In the genomic region with DNA sequence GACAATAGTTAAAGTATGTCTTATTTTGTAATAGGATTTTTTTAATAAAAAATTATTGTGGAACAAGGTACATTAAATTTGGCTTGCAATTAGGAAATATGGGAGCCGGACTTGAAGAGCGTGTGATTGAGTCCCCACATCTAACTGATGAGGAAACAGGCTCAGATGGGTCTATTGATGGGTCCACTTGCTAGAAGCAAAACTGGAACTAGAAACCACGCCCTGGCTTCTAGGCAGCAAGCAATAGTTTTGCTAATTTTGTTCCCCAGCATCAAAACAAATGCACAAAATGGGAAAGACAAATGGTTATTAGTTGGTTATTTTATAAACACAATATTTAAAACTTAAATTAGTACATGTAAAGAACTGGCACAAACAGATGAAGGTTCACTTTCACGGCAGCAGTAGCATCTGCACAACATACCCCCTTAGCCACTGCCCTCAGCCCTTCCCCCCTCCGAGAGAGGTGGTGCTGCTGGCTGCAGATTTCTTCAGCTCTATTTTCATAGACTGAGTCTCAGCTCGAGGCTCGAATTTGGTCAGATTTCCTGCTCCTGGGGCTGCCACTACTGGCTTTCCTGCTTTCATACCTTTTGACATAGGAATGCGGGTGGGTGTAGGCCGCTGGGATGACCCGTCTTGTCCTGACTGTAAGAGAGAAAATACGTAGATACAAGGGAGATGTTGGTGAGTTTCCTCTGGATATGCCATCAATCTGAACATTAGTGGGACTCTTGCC, we compare ENCODE assay signal across 25 cellular contexts. TPM values are rescaled to one million over a fixed set of nuclear protein-coding genes. Genes with fewer than 3 reads are reported as not detected.
A peak's percentile ranks its signal among the peaks of the same experiment; 100 is the strongest.
DNase-seq lines count a peak whose midpoint lies in the region; ATAC-seq and TF ChIP-seq lines count a peak whose summit lies in the region.
"Had no signal": no experiment of that assay in that cellular context is flagged by ENCODE, and none has a peak within 500 bp of the region (broad histone marks: within the 10 kb centered on the region; RNA-seq: fewer than 3 reads in every experiment).

No MANE protein-coding gene starts in this region.

- H2BK20ac ChIP-seq in H9 (ENCODE audit: low read depth, low read length, poor library complexity, severe bottlenecking): no peak overlapping the region

- H3K56ac ChIP-seq in H9 (ENCODE audit: insufficient read length, low read depth, low read length): no peak overlapping the region
- peak overlapping the region; percentile 17 for H3K56ac ChIP-seq in mesendoderm (ENCODE audit: low read length)

- H3K4ac ChIP-seq in H9 (ENCODE audit: low read depth, low read length) (no peak overlapping the region), mesendoderm (ENCODE audit: low read depth, low read length) (no peak overlapping the region)

- TF ChIP-seq CTCF in H9 (conservative IDR thresholded peaks at IDR 0.05): no peak
- no peak for TF ChIP-seq CTCF in endodermal cell (conservative IDR thresholded peaks at IDR 0.05)

- H2AFZ ChIP-seq in H9 (ENCODE audit: low read length) (no peak overlapping the region), Karpas-422 (ENCODE audit: low read length) (no peak overlapping the region)
- H2AFZ ChIP-seq: GM23248 had no signal

- H3K18ac ChIP-seq in H9 (ENCODE audit: insufficient read length, low read depth, low read length) (no peak overlapping the region), mesendoderm (ENCODE audit: low read length) (peak overlapping the region; percentile 53)

- no peak overlapping the region for H3K4me3 Mint-ChIP-seq in H9
- H3K4me3 Mint-ChIP-seq in endodermal cell: no peak overlapping the region
- H3K4me3 Mint-ChIP-seq: B cell, CD14-positive monocyte, T-cell had no signal

- no CpG with 5 or more reads among the region's 11 CpGs for WGBS in H9 (ENCODE audit: extremely low coverage, insufficient read length, low lambda C conversion rate)
- 56 to 70% methylated on average over 5 to 11 of the region's 11 CpGs for WGBS in endodermal cell (ENCODE audit: insufficient coverage in 1 of 2, insufficient read length in 1 of 2), 2 experiments
- 100% methylated on average over 1 of the region's 11 CpGs for WGBS in mesendoderm (ENCODE audit: extremely low coverage, insufficient coverage, low lambda C conversion rate)

- no peak overlapping the region for H2BK5ac ChIP-seq in H9 (ENCODE audit: insufficient read length, low read length)
- no peak overlapping the region for H2BK5ac ChIP-seq in mesendoderm (ENCODE audit: low read length)

- H2BK15ac ChIP-seq in H9 (ENCODE audit: low read depth, low read length) (no peak overlapping the region), mesendoderm (replicated peaks; ENCODE audit: low read depth) (peak overlapping the region; percentile 64)

- no peak overlapping the region for H3K27ac ChIP-seq in H9 (ENCODE audit: insufficient read length, low read depth, low read length)
- no peak overlapping the region for H3K27ac ChIP-seq in endodermal cell (ENCODE audit: low read depth, low read length)
- H3K27ac ChIP-seq in mesendoderm (ENCODE audit: low read depth, low read length): no peak overlapping the region
- no peak overlapping the region for H3K27ac ChIP-seq in Karpas-422 (ENCODE audit: low read length)
- H3K27ac ChIP-seq: GM23248, HL-60, Peyer's patch, SJCRH30 had no signal

- no peak overlapping the region for H3T11ph ChIP-seq in H9 (ENCODE audit: low read length)

- H3K9me3 ChIP-seq in ES-I3 (ENCODE audit: control insufficient read depth, insufficient read depth, low read length) (no peaks in the 10 kb centered on the region), H9 (ENCODE audit: control insufficient read depth, low read depth, low read length) (no peaks in the 10 kb centered on the region), endodermal cell (ENCODE audit: control insufficient read depth, low read length) (no peaks in the 10 kb centered on the region), Karpas-422 (ENCODE audit: low read length) (no peaks in the 10 kb centered on the region)
- H3K9me3 ChIP-seq: Peyer's patch, SJCRH30 had no signal

- H4K5ac ChIP-seq in H9 (ENCODE audit: insufficient read length, low read depth, low read length) (no peak overlapping the region), mesendoderm (ENCODE audit: low read length) (no peak overlapping the region)

- ATAC-seq in HG02938 (IDR thresholded peaks at IDR 0.05; ENCODE audit: unreplicated experiment): no peak
- ATAC-seq: HepG2, K562 had no signal

- DNase-seq in H9: no peak
- DNase-seq in endodermal cell: peak; percentile 66
- peak; percentile 61 for DNase-seq in mesendoderm
- DNase-seq in cerebellar cortex (ENCODE audit: low spot score): no peak
- no peak for DNase-seq in Karpas-422
- DNase-seq: DMS53; GM23248; NCI-H1092; NCI-H1436 treated with DMSO at 0.1 percent for 48 hours; NCI-H2029; NCI-H2227 treated with DMSO at 0.1 percent for 48 hours; NCI-H510A treated with DMSO at 0.1 percent for 48 hours; NCI-H748 treated with DMSO at 0.1 percent for 48 hours; NK-92 treated with Interleukin-12 subunit alpha and Interleukin-12 subunit beta, amount 100 ng/mL, for 24 hours; Peyer's patch; SJCRH30; T-cell had no signal

- H3K79me1 ChIP-seq in H9 (ENCODE audit: insufficient read depth, low read depth, low read length, poor library complexity, severe bottlenecking) (no peaks in the 10 kb centered on the region), mesendoderm (ENCODE audit: low read length) (no peaks in the 10 kb centered on the region)

- H3K27ac Mint-ChIP-seq in H9: no peak overlapping the region
- H3K27ac Mint-ChIP-seq in endodermal cell: no peak overlapping the region
- H3K27ac Mint-ChIP-seq: B cell, CD14-positive monocyte, T-cell had no signal

- peak overlapping the region; percentile 85; the same call in 1 of the 2 replicates for H3K14ac ChIP-seq in H9 (ENCODE audit: insufficient read depth, low read length)

- H4K8ac ChIP-seq in H9 (replicated peaks; ENCODE audit: insufficient read length, low read depth, low read length) (no peak overlapping the region), mesendoderm (ENCODE audit: low read depth, low read length) (no peak overlapping the region)

- H3K4me1 ChIP-seq in ES-I3 (ENCODE audit: insufficient read depth, low read length) (peaks cover 16% of the 10 kb centered on the region), H9 (ENCODE audit: insufficient read depth, low read length) (no peaks in the 10 kb centered on the region), endodermal cell (ENCODE audit: control insufficient read depth, insufficient read depth, low read length) (no peaks in the 10 kb centered on the region), mesendoderm (ENCODE audit: control insufficient read depth, low read depth, low read length) (no peaks in the 10 kb centered on the region), Karpas-422 (ENCODE audit: low read length) (no peaks in the 10 kb centered on the region)
- H3K4me1 ChIP-seq: Peyer's patch had no signal

- no peak overlapping the region for H4K91ac ChIP-seq in H9 (ENCODE audit: insufficient read length, low read depth, low read length)

- H3K36me3 ChIP-seq in ES-I3 (ENCODE audit: insufficient read depth, low read length) (no peaks in the 10 kb centered on the region), endodermal cell (ENCODE audit: control insufficient read depth, insufficient read depth, low read length) (no peaks in the 10 kb centered on the region), mesendoderm (ENCODE audit: control insufficient read depth, insufficient read depth, low read length) (no peaks in the 10 kb centered on the region), Karpas-422 (ENCODE audit: insufficient read depth, low read length) (no peaks in the 10 kb centered on the region)
- H3K36me3 ChIP-seq: Peyer's patch, SJCRH30 had no signal

- H3K27me3 ChIP-seq in H9 (ENCODE audit: insufficient read depth, low read length): no peaks in the 10 kb centered on the region
- no peaks in the 10 kb centered on the region for H3K27me3 ChIP-seq in endodermal cell (ENCODE audit: control insufficient read depth, insufficient read depth, low read length, poor library complexity, severe bottlenecking)
- H3K27me3 ChIP-seq in mesendoderm (ENCODE audit: insufficient read depth, low read length, poor library complexity): no peaks in the 10 kb centered on the region
- H3K27me3 ChIP-seq in Karpas-422 (ENCODE audit: low read length): no peaks in the 10 kb centered on the region
- H3K27me3 ChIP-seq: Peyer's patch, SJCRH30 had no signal

- no peak overlapping the region for H3K4me3 ChIP-seq in endodermal cell (ENCODE audit: low read length)
- no peak overlapping the region for H3K4me3 ChIP-seq in mesendoderm (ENCODE audit: low read length)
- no peak overlapping the region for H3K4me3 ChIP-seq in Karpas-422 (ENCODE audit: low read length)
- H3K4me3 ChIP-seq: GM12878, GM23248, K562, Peyer's patch, SJCRH30 had no signal

- H2BK12ac ChIP-seq in H9 (ENCODE audit: insufficient read length, low read depth, low read length): no peak overlapping the region

- H3K9ac ChIP-seq in ES-I3 (ENCODE audit: low read depth, low read length) (peak overlapping the region; percentile 32; the same call in 1 of the 2 replicates), H9 (ENCODE audit: extremely low read depth, insufficient read length, low read length) (no peak overlapping the region), endodermal cell (ENCODE audit: extremely low read depth, low read length, poor library complexity, severe bottlenecking) (no peak overlapping the region), mesendoderm (ENCODE audit: low read length) (no peak overlapping the region), Karpas-422 (ENCODE audit: low read length) (no peak overlapping the region)
- H3K9ac ChIP-seq: GM23248 had no signal

- no peaks in the 10 kb centered on the region for H3K9me2 ChIP-seq in Karpas-422 (replicated peaks; ENCODE audit: insufficient read depth, low read length)

- H2BK120ac ChIP-seq in H9 (ENCODE audit: low read depth, low read length, poor library complexity, severe bottlenecking): no peak overlapping the region
- no peak overlapping the region for H2BK120ac ChIP-seq in mesendoderm (ENCODE audit: low read depth, low read length)

- H3K79me2 ChIP-seq in H9 (ENCODE audit: insufficient read depth, low read length): no peaks in the 10 kb centered on the region
- no peaks in the 10 kb centered on the region for H3K79me2 ChIP-seq in mesendoderm (ENCODE audit: control insufficient read depth, insufficient read depth, low read length)
- no peaks in the 10 kb centered on the region for H3K79me2 ChIP-seq in Karpas-422 (ENCODE audit: low read length)

- H3K4me2 ChIP-seq in H9 (ENCODE audit: insufficient read depth, insufficient read length, low read length) (peak overlapping the region; percentile 11), mesendoderm (ENCODE audit: low read length) (no peak overlapping the region), Karpas-422 (ENCODE audit: low read depth, low read length, poor library complexity, severe bottlenecking) (no peak overlapping the region)

- H3K9me3 Mint-ChIP-seq in H9 (no peaks in the 10 kb centered on the region), endodermal cell (no peaks in the 10 kb centered on the region)
- H3K9me3 Mint-ChIP-seq: CD14-positive monocyte, T-cell had no signal

- no peaks in the 10 kb centered on the region for H3K23me2 ChIP-seq in H9 (ENCODE audit: insufficient read length, low read depth, low read length, poor library complexity, severe bottlenecking)

- H2AK5ac ChIP-seq in H9 (ENCODE audit: insufficient read length, low read length) (no peak overlapping the region), mesendoderm (ENCODE audit: low read length) (no peak overlapping the region)

- peaks cover 0 to 8% (median 2%) of the 10 kb centered on the region in 3 experiments; a peak in 3 of 7 replicates for H3K36me3 Mint-ChIP-seq in H9 (ENCODE audit: insufficient read depth in 1 of 3, low read depth in 3 of 3)
- no peaks in the 10 kb centered on the region for H3K36me3 Mint-ChIP-seq in endodermal cell (ENCODE audit: low read depth)
- H3K36me3 Mint-ChIP-seq: CD14-positive monocyte, T-cell had no signal

- H4K20me1 ChIP-seq in H9 (ENCODE audit: control insufficient read depth, insufficient read depth, insufficient read length) (no peaks in the 10 kb centered on the region), Karpas-422 (ENCODE audit: insufficient read depth, low read depth, low read length) (no peaks in the 10 kb centered on the region)

- H3K4me1 Mint-ChIP-seq in H9 (no peaks in the 10 kb centered on the region), endodermal cell (no peaks in the 10 kb centered on the region)
- H3K4me1 Mint-ChIP-seq: B cell, CD14-positive monocyte had no signal

- H3K23ac ChIP-seq in H9 (ENCODE audit: insufficient read length, low read depth, low read length) (no peak overlapping the region), mesendoderm (ENCODE audit: low read length) (no peak overlapping the region)

- H3K27me3 Mint-ChIP-seq in H9 (ENCODE audit: low read depth) (no peaks in the 10 kb centered on the region), endodermal cell (ENCODE audit: insufficient read depth) (no peaks in the 10 kb centered on the region)

RNA-seq across cellular contexts. Expression of a gene that starts 23.8 kb away (rescaled TPM):
- 63.0 and 65.2 TPM in 2 replicates for total RNA-seq in H9 (2021)
- total RNA-seq in endodermal cell: 10 to 100 TPM; 47.7 to 59.4 TPM
- polyA plus RNA-seq in endodermal cell (2013, experiment 1 of 2): 70.9 TPM
- polyA plus RNA-seq in endodermal cell (2013, experiment 2 of 2): 74.4 TPM
- 28.7 TPM for polyA plus RNA-seq in mesendoderm (2013, experiment 1 of 2)
- 27.8 TPM for polyA plus RNA-seq in mesendoderm (2013, experiment 2 of 2)
- total RNA-seq in Karpas-422 (2014; rRNA removed; shearing (Covaris generic); ENCODE audit: low replicate concordance): 39.6 and 78.5 TPM in 2 replicates

Comparison
In these comparisons a context has a peak if more than half of its experiments do, and no peak if none do; other contexts are left out.
1. DNase-seq: peak in endodermal cell (single experiment) and mesendoderm (single experiment); none in H9 (single experiment), cerebellar cortex (single experiment) and Karpas-422 (single experiment).